ENCODE assay signal across 10 cellular contexts in genomic region chr6:70415247-70415646, GRCh38. TPM values are rescaled to one million over a fixed set of nuclear protein-coding genes. Genes with fewer than 3 reads are reported as not detected.
DNase-seq lines count a peak whose midpoint lies in the region; ATAC-seq and TF ChIP-seq lines count a peak whose summit lies in the region.
"Had no signal": no experiment of that assay in that cellular context is flagged by ENCODE, and none has a peak within 500 bp of the region (broad histone marks: within the 10 kb centered on the region; RNA-seq: fewer than 3 reads in every experiment).

No MANE protein-coding gene starts in this region.

- no peaks in the 10 kb centered on the region for H3K27me3 Mint-ChIP-seq in activated CD8-positive, alpha-beta T cell treated with anti-CD3 and anti-CD28 coated beads, Interleukin-2, amount 10 ng/mL, durations not matched to agents 7 days and 5 days (ENCODE audit: low read depth)
- no peaks in the 10 kb centered on the region for H3K27me3 Mint-ChIP-seq in naive B cell

- no peaks in the 10 kb centered on the region for H3K9me3 Mint-ChIP-seq in activated CD8-positive, alpha-beta T cell treated with anti-CD3 and anti-CD28 coated beads, Interleukin-2, amount 10 ng/mL, durations not matched to agents 7 days and 5 days (ENCODE audit: insufficient read depth)
- H3K9me3 Mint-ChIP-seq in naive B cell = no peaks in the 10 kb centered on the region

- H3K36me3 ChIP-seq in DOHH2 (ENCODE audit: control insufficient read depth, low read length) (peaks cover 40% of the 10 kb centered on the region), HEK293 (ENCODE audit: control insufficient read depth in 2 of 2, insufficient read depth in 1 of 2, low read length in 2 of 2) (peaks cover 7 to 34% of the 10 kb centered on the region in 2 experiments; a peak in 2 of 3 replicates)

- POLR2A ChIA-PET in HEK293 (lab: Yijun Ruan, JAX) = interaction anchor here (1.0 to 1.3 kb wide), 2 partner anchors 8 to 270 kb away, joined by 3 read pairs; no protein-coding TSS in a partner anchor
- POLR2A ChIA-PET in activated CD8-positive, alpha-beta T cell treated with anti-CD3 and anti-CD28 coated beads, Interleukin-2, amount 10 ng/mL, durations not matched to agents 7 days and 5 days (lab: Charles Lee) = no interaction called here

- ATAC-seq in activated CD8-positive, alpha-beta T cell treated with anti-CD3 and anti-CD28 coated beads, Interleukin-2, amount 10 ng/mL, durations not matched to agents 7 days and 5 days = no peak
- ATAC-seq in naive B cell (ENCODE audit: low read depth in 2 of 2) (no peak), GM18873 (IDR thresholded peaks at IDR 0.05; ENCODE audit: low FRiP score, unreplicated experiment) (no peak), GM21515 (IDR thresholded peaks at IDR 0.05; ENCODE audit: unreplicated experiment) (no peak)
- ATAC-seq: left colon had no signal

- H3K4me3 Mint-ChIP-seq in activated CD8-positive, alpha-beta T cell treated with anti-CD3 and anti-CD28 coated beads, Interleukin-2, amount 10 ng/mL, durations not matched to agents 7 days and 5 days = peak overlapping the region; percentile 47
- H3K4me3 Mint-ChIP-seq in naive B cell = peak overlapping the region in 7 of 8 donors; percentile 7 to 95 (median 70)

- H4K20me1 ChIP-seq in DOHH2 (ENCODE audit: control insufficient read depth, insufficient read depth, low read depth, low read length) = no peaks in the 10 kb centered on the region; the same call in 1 of the 2 replicates

- H3K27ac ChIP-seq in DOHH2 (ENCODE audit: low read depth, low read length) (no peak overlapping the region), HEK293 (ENCODE audit: extremely low read depth, low read depth, low read length) (no peak overlapping the region)

- H3K4me3 ChIP-seq in DOHH2 (ENCODE audit: low read length) = peak overlapping the region; percentile 88
- H3K4me3 ChIP-seq in HEK293 (ENCODE audit: low read depth, low read length) = peak overlapping the region; percentile 75; the same call in 1 of the 2 replicates

- peaks cover 65% of the 10 kb centered on the region for H3K79me2 ChIP-seq in DOHH2 (ENCODE audit: control insufficient read depth, low read length)

- no peaks in the 10 kb centered on the region for H3K27me3 ChIP-seq in DOHH2 (ENCODE audit: control insufficient read depth, low read length)

- DNase-seq in activated CD8-positive, alpha-beta T cell treated with anti-CD3 and anti-CD28 coated beads, Interleukin-2, amount 10 ng/mL, durations not matched to agents 7 days and 5 days = no peak
- peak; percentile 12 for DNase-seq in naive B cell
- no peak for DNase-seq in DMS 273 (lab: John Stamatoyannopoulos, UW; ENCODE audit: unreplicated experiment)
- DNase-seq in NCI-H1930 (lab: John Stamatoyannopoulos, UW) = no peak
- DNase-seq: left colon, NCI-H748 treated with DMSO at 0.1 percent for 48 hours had no signal

- H3K27ac Mint-ChIP-seq in activated CD8-positive, alpha-beta T cell treated with anti-CD3 and anti-CD28 coated beads, Interleukin-2, amount 10 ng/mL, durations not matched to agents 7 days and 5 days = no peak overlapping the region
- peak overlapping the region in 3 of 6 donors; percentile 3 to 88 (median 62) for H3K27ac Mint-ChIP-seq in naive B cell

- peaks cover 25% of the 10 kb centered on the region for H3K4me1 Mint-ChIP-seq in activated CD8-positive, alpha-beta T cell treated with anti-CD3 and anti-CD28 coated beads, Interleukin-2, amount 10 ng/mL, durations not matched to agents 7 days and 5 days (ENCODE audit: low read depth)
- peaks cover 9 to 24% (median 21%) of the 10 kb centered on the region in 3 donors for H3K4me1 Mint-ChIP-seq in naive B cell

- CTCF ChIA-PET in HEK293 (lab: Yijun Ruan, JAX) = interaction anchor here (0.7 to 6.0 kb wide), 6 partner anchors 21 to 469 kb away, joined by 3 to 43 read pairs (median 4); no protein-coding TSS in a partner anchor
- CTCF ChIA-PET in activated CD8-positive, alpha-beta T cell treated with anti-CD3 and anti-CD28 coated beads, Interleukin-2, amount 10 ng/mL, durations not matched to agents 7 days and 5 days (lab: Charles Lee) = interaction anchor here (0.6 to 3.2 kb wide), 2 partner anchors 46 to 47 kb away, joined by 3 to 9 read pairs; no protein-coding TSS in a partner anchor

- no peaks in the 10 kb centered on the region for H3K9me2 ChIP-seq in DOHH2 (replicated peaks; ENCODE audit: control insufficient read depth, low read length)

- H3K36me3 Mint-ChIP-seq in activated CD8-positive, alpha-beta T cell treated with anti-CD3 and anti-CD28 coated beads, Interleukin-2, amount 10 ng/mL, durations not matched to agents 7 days and 5 days (ENCODE audit: low read depth) = peaks cover 10% of the 10 kb centered on the region
- peaks cover 6 to 17% of the 10 kb centered on the region in 2 donors for H3K36me3 Mint-ChIP-seq in naive B cell

- no peaks in the 10 kb centered on the region; the same call in 1 of the 2 replicates for H3F3A ChIP-seq in DOHH2 (ENCODE audit: control insufficient read depth, insufficient read depth)

- H3K9me3 ChIP-seq in DOHH2 (ENCODE audit: control insufficient read depth, insufficient read depth, low read length) = no peaks in the 10 kb centered on the region
- H3K9me3 ChIP-seq in HEK293 (ENCODE audit: control insufficient read depth, insufficient read depth, low read depth, low read length) = no peaks in the 10 kb centered on the region

- peak overlapping the region; percentile 80 for H3K4me2 ChIP-seq in DOHH2 (ENCODE audit: low read length)

- H3K4me1 ChIP-seq in DOHH2 (ENCODE audit: control insufficient read depth, low read length) (peaks cover 23% of the 10 kb centered on the region), HEK293 (ENCODE audit: control insufficient read depth, insufficient read depth, low read length) (peaks cover 6% of the 10 kb centered on the region; the same call in 1 of the 2 replicates)

- TF ChIP-seq CTCF in DOHH2 (IDR thresholded peaks at IDR 0.05; ENCODE audit: low read depth, low read length, poor library complexity, severe bottlenecking) (no peak), HEK293 (tag by site-specific recombination; IDR thresholded peaks at IDR 0.05) (no peak)

TF ChIP-seq in HEK293, 187 proteins besides CTCF, POLR2A, EP300 and RAD21:
- no peak for TF ChIP-seq ZFP3 (tag by site-specific recombination; IDR thresholded peaks at IDR 0.05; ENCODE audit: low read depth)
- no peak for TF ChIP-seq HOXD13 (CRISPR knock-in tag; IDR thresholded peaks at IDR 0.05; ENCODE audit: borderline replicate concordance)
- TF ChIP-seq ZNF704 (tag by site-specific recombination; IDR thresholded peaks at IDR 0.05) = no peak
- TF ChIP-seq ZFHX2 (tag by site-specific recombination; conservative IDR thresholded peaks at IDR 0.05) = no peak
- no peak for TF ChIP-seq ZNF223 (tag by site-specific recombination; IDR thresholded peaks at IDR 0.05)
- no peak for TF ChIP-seq ZBTB49 (tag by site-specific recombination; IDR thresholded peaks at IDR 0.05; ENCODE audit: low read depth)
- TF ChIP-seq ZNF555 (tag by site-specific recombination; conservative IDR thresholded peaks at IDR 0.05) = no peak
- TF ChIP-seq ZNF747 (tag by site-specific recombination; IDR thresholded peaks at IDR 0.05) = no peak
- TF ChIP-seq ZNF776 (tag by site-specific recombination; IDR thresholded peaks at IDR 0.05; ENCODE audit: borderline replicate concordance) = no peak
- TF ChIP-seq ZNF362 (tag by site-specific recombination; IDR thresholded peaks at IDR 0.05) = no peak
- TF ChIP-seq MZF1 (tag by site-specific recombination; IDR thresholded peaks at IDR 0.05; ENCODE audit: borderline replicate concordance) = no peak

RNA-seq across cellular contexts. Expression of gene FAM135A, which starts 1.9 kb away (rescaled TPM):
- 1 to 10 TPM; 6.5 to 7.8 TPM for total RNA-seq in activated CD8-positive, alpha-beta T cell treated with anti-CD3 and anti-CD28 coated beads, Interleukin-2, amount 10 ng/mL, durations not matched to agents 7 days and 5 days
- 1 to 10 TPM; 3.2 to 9.8 (median 7.9) TPM for polyA plus RNA-seq in naive B cell (ENCODE audit: low read depth in 6 of 6)
